Comparison of ENCODE assay signal across 1 cellular context in genomic region chr16:69339289-69340094, GRCh38.
TF ChIP-seq lines count a peak whose summit lies in the region.

Gene COG8, minus strand, starts transcription at chr16:69339564. Its CDS starts 12 bp downstream, at chr16:69339552.
Gene NIP7, plus strand, starts transcription at chr16:69339772. Its CDS starts 58 bp downstream, at chr16:69339830.

TF ChIP-seq in HepG2, 621 proteins besides CTCF, POLR2A, EP300 and RAD21 (continued from another document and continues in another):
- TF ChIP-seq BCL3 (CRISPR knock-in tag; IDR thresholded peaks at IDR 0.05): peak; percentile 86
- TF ChIP-seq PCBP2 (optimal IDR thresholded peaks at IDR 0.05; ENCODE audit: low read depth, low read length, poor library complexity, severe bottlenecking): no peak
- peak; percentile 57; the same call in 1 of the 2 replicates for TF ChIP-seq ZNF362 (CRISPR knock-in tag; IDR thresholded peaks at IDR 0.05; ENCODE audit: borderline replicate concordance)
- peak; percentile 96 for TF ChIP-seq FOXK1 (CRISPR knock-in tag; IDR thresholded peaks at IDR 0.05; ENCODE audit: borderline replicate concordance, low read depth)
- peak; percentile 75; the same call in 1 of the 2 replicates for TF ChIP-seq TBX2 (CRISPR knock-in tag; IDR thresholded peaks at IDR 0.05; ENCODE audit: borderline replicate concordance)
- no peak for TF ChIP-seq ZNF7 (CRISPR knock-in tag; IDR thresholded peaks at IDR 0.05)
- TF ChIP-seq ZNF136 (CRISPR knock-in tag; IDR thresholded peaks at IDR 0.05; ENCODE audit: low read depth): peak; percentile 89; the same call in 1 of the 2 replicates
- TF ChIP-seq TBX3 (IDR thresholded peaks at IDR 0.05; ENCODE audit: borderline replicate concordance): no peak
- no peak for TF ChIP-seq NR2F1 (CRISPR knock-in tag; IDR thresholded peaks at IDR 0.05)
- no peak for TF ChIP-seq PLSCR1 (CRISPR knock-in tag; IDR thresholded peaks at IDR 0.05; ENCODE audit: borderline replicate concordance)
- TF ChIP-seq RARA (CRISPR knock-in tag; IDR thresholded peaks at IDR 0.05): peak; percentile 42; the same call in 1 of the 2 replicates
- TF ChIP-seq ZNF552 (CRISPR knock-in tag; IDR thresholded peaks at IDR 0.05; ENCODE audit: borderline replicate concordance): peak; percentile 37
- peak; percentile 96 for TF ChIP-seq HDAC1 (CRISPR knock-in tag; IDR thresholded peaks at IDR 0.05)
- peak; percentile 92; the same call in 1 of the 2 replicates for TF ChIP-seq THAP9 (CRISPR knock-in tag; IDR thresholded peaks at IDR 0.05; ENCODE audit: borderline replicate concordance)
- TF ChIP-seq ZNF143 (CRISPR knock-in tag; IDR thresholded peaks at IDR 0.05): peak; percentile 80
- peak; percentile 68 for TF ChIP-seq AFF4 (CRISPR knock-in tag; IDR thresholded peaks at IDR 0.05)
- TF ChIP-seq MAF1 (CRISPR knock-in tag; IDR thresholded peaks at IDR 0.05; ENCODE audit: borderline replicate concordance): peak; percentile 96
- TF ChIP-seq NCOA1 (CRISPR knock-in tag; IDR thresholded peaks at IDR 0.05): no peak
- TF ChIP-seq PHF8 (CRISPR knock-in tag; IDR thresholded peaks at IDR 0.05): peak; percentile 95
- TF ChIP-seq TBL1XR1 (IDR thresholded peaks at IDR 0.05; ENCODE audit: borderline replicate concordance, low read length, partially characterized antibody): peak; percentile 22
- TF ChIP-seq NR2F6 (IDR thresholded peaks at IDR 0.05): 0 out of 2 replicates have a peak, but pooled peaks have one; percentile 39
- no peak; the same call in 1 of the 2 replicates for TF ChIP-seq NR2F6 (CRISPR knock-in tag; IDR thresholded peaks at IDR 0.05)
- TF ChIP-seq GTF3A (CRISPR knock-in tag; conservative IDR thresholded peaks at IDR 0.05): peak; percentile 90; the same call in 1 of the 2 replicates
- no peak for TF ChIP-seq ZNF841 (CRISPR knock-in tag; IDR thresholded peaks at IDR 0.05; ENCODE audit: borderline replicate concordance)
- no peak for TF ChIP-seq MTA3 (CRISPR knock-in tag; IDR thresholded peaks at IDR 0.05)
- 0 out of 2 replicates have a peak, but pooled peaks have one; percentile 64 for TF ChIP-seq ZNF484 (CRISPR knock-in tag; IDR thresholded peaks at IDR 0.05; ENCODE audit: borderline replicate concordance, low read depth)
- peak; percentile 72; the same call in 1 of the 2 replicates for TF ChIP-seq BRCA1 (CRISPR knock-in tag; IDR thresholded peaks at IDR 0.05)
- TF ChIP-seq CREB3 (CRISPR knock-in tag; IDR thresholded peaks at IDR 0.05): peak; percentile 65; the same call in 1 of the 2 replicates
- peak; percentile 85 for TF ChIP-seq ARNT2 (CRISPR knock-in tag; IDR thresholded peaks at IDR 0.05; ENCODE audit: low read depth)
- TF ChIP-seq KMT2B (CRISPR knock-in tag; IDR thresholded peaks at IDR 0.05): peak; percentile 98
- peak; percentile 86; the same call in 1 of the 2 replicates for TF ChIP-seq PAWR (CRISPR knock-in tag; IDR thresholded peaks at IDR 0.05; ENCODE audit: borderline replicate concordance)
- TF ChIP-seq TFAP4 (IDR thresholded peaks at IDR 0.05; ENCODE audit: borderline replicate concordance, low read depth): peak; percentile 23; the same call in 1 of the 2 replicates
- TF ChIP-seq TBP (CRISPR knock-in tag; IDR thresholded peaks at IDR 0.05): 0 out of 2 replicates have a peak, but pooled peaks have one; percentile 30
- no peak for TF ChIP-seq PREB (CRISPR knock-in tag; IDR thresholded peaks at IDR 0.05)
- peak; percentile 99 for TF ChIP-seq POLR2G (IDR thresholded peaks at IDR 0.05; ENCODE audit: low read depth, low read length)
- no peak for TF ChIP-seq GLMP (CRISPR knock-in tag; IDR thresholded peaks at IDR 0.05; ENCODE audit: borderline replicate concordance)
- peak; percentile 90 for TF ChIP-seq ZNF607 (CRISPR knock-in tag; IDR thresholded peaks at IDR 0.05; ENCODE audit: borderline replicate concordance)
- TF ChIP-seq FOXP4 (CRISPR knock-in tag; IDR thresholded peaks at IDR 0.05): peak; percentile 81
- peak; percentile 12 for TF ChIP-seq TFDP2 (CRISPR knock-in tag; IDR thresholded peaks at IDR 0.05)
